In the genomic region with DNA sequence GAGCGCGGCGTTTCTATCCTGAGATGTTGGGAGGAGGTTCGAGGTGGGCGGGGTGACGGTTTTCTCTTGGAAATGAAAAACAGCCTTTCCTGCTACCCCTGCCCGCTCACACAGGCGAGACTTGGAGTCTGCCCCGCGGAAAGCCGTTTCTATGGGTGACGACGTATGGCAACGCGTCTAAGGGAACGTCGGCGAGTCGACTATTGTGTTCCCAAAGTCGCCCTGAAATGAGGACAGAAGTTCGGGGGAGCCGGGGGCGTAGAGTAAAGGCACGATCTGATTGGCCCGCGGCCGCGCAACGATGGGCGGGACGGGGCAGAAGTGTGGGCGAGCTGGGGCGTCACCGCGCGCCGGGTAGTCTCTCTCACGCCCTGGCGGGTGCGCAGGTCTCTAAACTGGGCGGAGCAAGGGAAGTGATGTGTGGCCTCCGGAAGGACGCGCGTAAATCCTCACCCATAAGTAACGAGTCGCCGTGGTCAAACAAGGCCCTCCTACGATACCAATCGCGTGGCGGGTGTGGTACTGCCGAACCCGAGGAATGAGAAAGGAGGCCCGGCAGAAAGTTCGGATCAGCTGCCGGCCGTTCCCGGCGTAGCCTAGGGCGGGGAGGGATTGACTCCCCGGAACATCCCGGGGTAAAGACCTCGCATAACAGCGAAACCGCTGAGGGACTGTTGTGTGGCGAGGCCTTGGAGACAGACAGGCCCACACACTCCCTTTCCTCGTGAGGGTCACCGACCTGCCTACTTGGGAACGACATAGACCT, we compare ENCODE assay signal across 8 cellular contexts.
DNase-seq lines count a peak whose midpoint lies in the region; ATAC-seq and TF ChIP-seq lines count a peak whose summit lies in the region.

No MANE protein-coding gene starts in this region.

- H3K9ac ChIP-seq in muscle layer of colon (ENCODE audit: low read length): peak overlapping the region; percentile 95

- no peaks in the 10 kb centered on the region for H3K36me3 ChIP-seq in muscle layer of colon (ENCODE audit: insufficient read depth, low read length)

- H3K27me3 ChIP-seq in muscle layer of colon (ENCODE audit: control insufficient read depth in 1 of 2, insufficient read depth in 2 of 2, low read length in 2 of 2): no peaks in the 10 kb centered on the region

- H3K4me3 ChIP-seq in muscle layer of colon (ENCODE audit: low read depth in 1 of 2, low read length in 2 of 2): peak overlapping the region; percentile 86 to 96

- ATAC-seq in GM21737 (IDR thresholded peaks at IDR 0.05; ENCODE audit: unreplicated experiment): peak; percentile 99
- peak; percentile 100 for ATAC-seq in esophagus mucosa

- no peaks in the 10 kb centered on the region for H3K9me3 ChIP-seq in muscle layer of colon (ENCODE audit: low read length)

- peak overlapping the region; percentile 90 for H3K27ac ChIP-seq in muscle layer of colon (ENCODE audit: low read depth, low read length)

- no peaks in the 10 kb centered on the region for H3K4me1 ChIP-seq in muscle layer of colon (ENCODE audit: insufficient read depth, low read length)

- DNase-seq in DMS79 (lab: John Stamatoyannopoulos, UW) (peak; percentile 95), KG1 (lab: John Stamatoyannopoulos, UW) (peak; percentile 97)
- peak; percentile 97 to 98 for DNase-seq in activated T-cell treated with anti-CD3 and anti-CD28 coated beads, Interleukin-2, amount 50 U/mL, for 48 hours
- DNase-seq in stimulated activated CD8-positive, alpha-beta memory T cell treated with anti-CD3 and anti-CD28 coated beads, Interleukin-7, amount 100 ng/mL, for 1 hour (ENCODE audit: low read depth in 2 of 2): peak; percentile 87 to 89

TF ChIP-seq in PFSK-1, 5 proteins besides CTCF, POLR2A, EP300 and RAD21:
- TF ChIP-seq TAF1 (IDR thresholded peaks at IDR 0.05; ENCODE audit: borderline replicate concordance, insufficient read depth, low read length) (no peak), FOXP2 (optimal IDR thresholded peaks at IDR 0.05; ENCODE audit: borderline replicate concordance, extremely low read depth, extremely low read length, insufficient read depth) (peak; percentile 57), SIN3A (IDR thresholded peaks at IDR 0.05; ENCODE audit: borderline replicate concordance, insufficient read depth, low read length) (0 out of 2 replicates have a peak, but pooled peaks have one; percentile 33), POLR2AphosphoS5 (IDR thresholded peaks at IDR 0.05; ENCODE audit: low read depth, low read length) (peak; percentile 69; the same call in 1 of the 2 replicates)
- TF ChIP-seq, protein P1, sequence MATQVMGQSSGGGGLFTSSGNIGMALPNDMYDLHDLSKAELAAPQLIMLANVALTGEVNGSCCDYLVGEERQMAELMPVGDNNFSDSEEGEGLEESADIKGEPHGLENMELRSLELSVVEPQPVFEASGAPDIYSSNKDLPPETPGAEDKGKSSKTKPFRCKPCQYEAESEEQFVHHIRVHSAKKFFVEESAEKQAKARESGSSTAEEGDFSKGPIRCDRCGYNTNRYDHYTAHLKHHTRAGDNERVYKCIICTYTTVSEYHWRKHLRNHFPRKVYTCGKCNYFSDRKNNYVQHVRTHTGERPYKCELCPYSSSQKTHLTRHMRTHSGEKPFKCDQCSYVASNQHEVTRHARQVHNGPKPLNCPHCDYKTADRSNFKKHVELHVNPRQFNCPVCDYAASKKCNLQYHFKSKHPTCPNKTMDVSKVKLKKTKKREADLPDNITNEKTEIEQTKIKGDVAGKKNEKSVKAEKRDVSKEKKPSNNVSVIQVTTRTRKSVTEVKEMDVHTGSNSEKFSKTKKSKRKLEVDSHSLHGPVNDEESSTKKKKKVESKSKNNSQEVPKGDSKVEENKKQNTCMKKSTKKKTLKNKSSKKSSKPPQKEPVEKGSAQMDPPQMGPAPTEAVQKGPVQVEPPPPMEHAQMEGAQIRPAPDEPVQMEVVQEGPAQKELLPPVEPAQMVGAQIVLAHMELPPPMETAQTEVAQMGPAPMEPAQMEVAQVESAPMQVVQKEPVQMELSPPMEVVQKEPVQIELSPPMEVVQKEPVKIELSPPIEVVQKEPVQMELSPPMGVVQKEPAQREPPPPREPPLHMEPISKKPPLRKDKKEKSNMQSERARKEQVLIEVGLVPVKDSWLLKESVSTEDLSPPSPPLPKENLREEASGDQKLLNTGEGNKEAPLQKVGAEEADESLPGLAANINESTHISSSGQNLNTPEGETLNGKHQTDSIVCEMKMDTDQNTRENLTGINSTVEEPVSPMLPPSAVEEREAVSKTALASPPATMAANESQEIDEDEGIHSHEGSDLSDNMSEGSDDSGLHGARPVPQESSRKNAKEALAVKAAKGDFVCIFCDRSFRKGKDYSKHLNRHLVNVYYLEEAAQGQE (IDR thresholded peaks at IDR 0.05; ENCODE audit: insufficient read depth in 1 of 2, low read depth in 2 of 2, low read length in 2 of 2): no peak

Comparison
In these comparisons a context has a peak if more than half of its experiments do, and no peak if none do; other contexts are left out.
1. Peak in every context shown above with its lines: DNase-seq, ATAC-seq, H3K4me3 ChIP-seq and H3K27ac ChIP-seq.